Comparison of ENCODE assay signal across 8 cellular contexts in genomic region chr1:150072959-150073358, GRCh38. TPM values are rescaled to one million over a fixed set of nuclear protein-coding genes. Genes with fewer than 3 reads are reported as not detected.
DNase-seq lines count a peak whose midpoint lies in the region; ATAC-seq and TF ChIP-seq lines count a peak whose summit lies in the region.

No MANE protein-coding gene starts in this region.

- peak; percentile 50 to 59 for DNase-seq in AML-193 (lab: John Stamatoyannopoulos, UW)
- peak; percentile 65 for DNase-seq in GM23248
- DNase-seq in heart right ventricle = no peak
- no peak for DNase-seq in HuH-7.5 (ENCODE audit: low spot score)
- no peak for DNase-seq in neuronal stem cell (ENCODE audit: low spot score)

- WGBS in GM23248 (ENCODE audit: low coverage in 1 of 2, low lambda C conversion rate in 2 of 2, missing lambda C conversion rate in 2 of 2), 2 experiments = 62 to 71% methylated on average over 3 of the region's 3 CpGs
- WGBS in heart right ventricle, 2 donors = 58 to 68% methylated on average over 3 of the region's 3 CpGs
- no CpG with 5 or more reads among the region's 3 CpGs for WGBS in neuronal stem cell (ENCODE audit: extremely low coverage in 2 of 2, insufficient read length in 2 of 2, insufficient replicate concordance in 1 of 2), 2 donors

- intact Hi-C loops in heart right ventricle (cut with DNase I) = loop anchor here in 8 of 10 donors (1.0 to 5.0 kb wide), 5 partner anchors 92 to 114 kb away; no protein-coding TSS in a partner anchor

- no peak overlapping the region for H3K4ac ChIP-seq in neuronal stem cell (ENCODE audit: low read length)

- H3K23ac ChIP-seq in neuronal stem cell (ENCODE audit: low read depth, low read length, poor library complexity) = no peak overlapping the region

- H4K20me1 ChIP-seq in GM23248 (ENCODE audit: insufficient read depth) = no peaks in the 10 kb centered on the region

- H2BK120ac ChIP-seq in neuronal stem cell (ENCODE audit: low read depth, low read length) = no peak overlapping the region

- H3K9me3 ChIP-seq in GM23248 (ENCODE audit: low read depth) = no peaks in the 10 kb centered on the region
- H3K9me3 ChIP-seq in heart right ventricle = no peaks in the 10 kb centered on the region
- H3K9me3 ChIP-seq in neuronal stem cell (replicated peaks in 1 of 2; ENCODE audit: control insufficient read depth in 2 of 2, insufficient read depth in 1 of 2, low read depth in 1 of 2, low read length in 2 of 2) = no peaks in the 10 kb centered on the region

- in situ Hi-C loops in GM23248 (cut with MboI) = loop anchor here (5.0 kb wide), 1 partner anchor 99 kb away; no protein-coding TSS in a partner anchor

- no peaks in the 10 kb centered on the region for H3K79me1 ChIP-seq in neuronal stem cell (ENCODE audit: low read depth, low read length)

- no peak overlapping the region for H2BK12ac ChIP-seq in neuronal stem cell (ENCODE audit: low read length)

- H2AFZ ChIP-seq in GM23248 = no peak overlapping the region
- no peak overlapping the region for H2AFZ ChIP-seq in neuronal stem cell (ENCODE audit: low read length)

- H3K36me3 ChIP-seq in GM23248 (ENCODE audit: low read depth) (peaks cover 28% of the 10 kb centered on the region), heart right ventricle (peaks cover 0 to 84% (median 16%) of the 10 kb centered on the region in 9 donors), neuronal stem cell (replicated peaks in 1 of 2; ENCODE audit: control insufficient read depth in 2 of 2, insufficient read depth in 2 of 2, low read length in 2 of 2) (peaks cover 4 to 83% of the 10 kb centered on the region in 2 donors)

- H2BK5ac ChIP-seq in neuronal stem cell (ENCODE audit: low read length) = no peak overlapping the region

- H3K4me2 ChIP-seq in GM23248 (ENCODE audit: unreplicated experiment) = no peak overlapping the region
- no peak overlapping the region for H3K4me2 ChIP-seq in neuronal stem cell (ENCODE audit: insufficient read depth, low read length, poor library complexity, severe bottlenecking)

- H3K4me1 ChIP-seq in GM23248 (ENCODE audit: insufficient read depth) (peaks cover 9% of the 10 kb centered on the region), heart right ventricle (peaks cover 0 to 22% (median 12%) of the 10 kb centered on the region in 9 donors), neuronal stem cell (ENCODE audit: control insufficient read depth in 2 of 2, insufficient read depth in 1 of 2, low read depth in 1 of 2, low read length in 2 of 2) (peaks cover 0 to 5% of the 10 kb centered on the region in 2 donors)

- no peak overlapping the region for H2BK15ac ChIP-seq in neuronal stem cell (ENCODE audit: low read length)

- no peak overlapping the region for H3K14ac ChIP-seq in neuronal stem cell (ENCODE audit: low read length)

- H4K91ac ChIP-seq in neuronal stem cell (ENCODE audit: low read depth, low read length, poor library complexity) = no peak overlapping the region

- peaks cover 11% of the 10 kb centered on the region for H3F3A ChIP-seq in GM23248 (ENCODE audit: insufficient read depth)

- H3K9ac ChIP-seq in GM23248 (no peak overlapping the region), neuronal stem cell (ENCODE audit: low read depth, low read length, poor library complexity) (no peak overlapping the region)

- H3K27ac ChIP-seq in GM23248 (no peak overlapping the region), heart right ventricle (no peak overlapping the region), neuronal stem cell (replicated peaks; ENCODE audit: low read length) (no peak overlapping the region)

- H2AK5ac ChIP-seq in neuronal stem cell (ENCODE audit: low read depth, low read length) = no peak overlapping the region

- H3K9me2 ChIP-seq in GM23248 (ENCODE audit: insufficient read depth) = no peaks in the 10 kb centered on the region

- ATAC-seq in SK-N-SH treated with all-trans-retinoic acid at 6 μM for 48 hours = peak; percentile 82
- peak in 7 of 8 donors; percentile 43 to 68 (median 61) for ATAC-seq in heart right ventricle
- ATAC-seq in HG03025 (IDR thresholded peaks at IDR 0.05; ENCODE audit: low FRiP score, unreplicated experiment) = no peak
- no peak for ATAC-seq in GM21390 (IDR thresholded peaks at IDR 0.05; ENCODE audit: unreplicated experiment)

- peaks cover 27% of the 10 kb centered on the region for H3K79me2 ChIP-seq in GM23248 (ENCODE audit: insufficient read depth)

- TF ChIP-seq CTCF in heart right ventricle (IDR thresholded peaks at IDR 0.05) = peak; percentile 31 to 70 (median 56)

- H3K4me3 ChIP-seq in GM23248 (no peak overlapping the region), heart right ventricle (no peak overlapping the region), neuronal stem cell (ENCODE audit: low read length in 2 of 2) (no peak overlapping the region)

- H4K8ac ChIP-seq in neuronal stem cell (ENCODE audit: low read depth, low read length) = no peak overlapping the region

- no peak overlapping the region for H3K18ac ChIP-seq in neuronal stem cell (ENCODE audit: low read length)

- H3K27me3 ChIP-seq in GM23248 (replicated peaks; ENCODE audit: insufficient read depth) = no peaks in the 10 kb centered on the region
- H3K27me3 ChIP-seq in heart right ventricle = no peaks in the 10 kb centered on the region
- no peaks in the 10 kb centered on the region for H3K27me3 ChIP-seq in neuronal stem cell (ENCODE audit: control insufficient read depth in 3 of 3, insufficient read depth in 3 of 3, low read depth in 1 of 3, low read length in 3 of 3)

TF ChIP-seq in SK-N-SH treated with all-trans-retinoic acid at 6 μM for 48 hours, 23 proteins besides CTCF, POLR2A, EP300 and RAD21:
- no peak for TF ChIP-seq ZNF8 (CRISPR knock-in tag; IDR thresholded peaks at IDR 0.05)
- TF ChIP-seq GLIS3 (CRISPR knock-in tag; IDR thresholded peaks at IDR 0.05) = no peak
- no peak for TF ChIP-seq ZNF70 (CRISPR knock-in tag; IDR thresholded peaks at IDR 0.05)
- no peak for TF ChIP-seq PPARA (CRISPR knock-in tag; IDR thresholded peaks at IDR 0.05; ENCODE audit: borderline replicate concordance)
- no peak for TF ChIP-seq ZC3H10 (CRISPR knock-in tag; IDR thresholded peaks at IDR 0.05)
- TF ChIP-seq, protein P1, sequence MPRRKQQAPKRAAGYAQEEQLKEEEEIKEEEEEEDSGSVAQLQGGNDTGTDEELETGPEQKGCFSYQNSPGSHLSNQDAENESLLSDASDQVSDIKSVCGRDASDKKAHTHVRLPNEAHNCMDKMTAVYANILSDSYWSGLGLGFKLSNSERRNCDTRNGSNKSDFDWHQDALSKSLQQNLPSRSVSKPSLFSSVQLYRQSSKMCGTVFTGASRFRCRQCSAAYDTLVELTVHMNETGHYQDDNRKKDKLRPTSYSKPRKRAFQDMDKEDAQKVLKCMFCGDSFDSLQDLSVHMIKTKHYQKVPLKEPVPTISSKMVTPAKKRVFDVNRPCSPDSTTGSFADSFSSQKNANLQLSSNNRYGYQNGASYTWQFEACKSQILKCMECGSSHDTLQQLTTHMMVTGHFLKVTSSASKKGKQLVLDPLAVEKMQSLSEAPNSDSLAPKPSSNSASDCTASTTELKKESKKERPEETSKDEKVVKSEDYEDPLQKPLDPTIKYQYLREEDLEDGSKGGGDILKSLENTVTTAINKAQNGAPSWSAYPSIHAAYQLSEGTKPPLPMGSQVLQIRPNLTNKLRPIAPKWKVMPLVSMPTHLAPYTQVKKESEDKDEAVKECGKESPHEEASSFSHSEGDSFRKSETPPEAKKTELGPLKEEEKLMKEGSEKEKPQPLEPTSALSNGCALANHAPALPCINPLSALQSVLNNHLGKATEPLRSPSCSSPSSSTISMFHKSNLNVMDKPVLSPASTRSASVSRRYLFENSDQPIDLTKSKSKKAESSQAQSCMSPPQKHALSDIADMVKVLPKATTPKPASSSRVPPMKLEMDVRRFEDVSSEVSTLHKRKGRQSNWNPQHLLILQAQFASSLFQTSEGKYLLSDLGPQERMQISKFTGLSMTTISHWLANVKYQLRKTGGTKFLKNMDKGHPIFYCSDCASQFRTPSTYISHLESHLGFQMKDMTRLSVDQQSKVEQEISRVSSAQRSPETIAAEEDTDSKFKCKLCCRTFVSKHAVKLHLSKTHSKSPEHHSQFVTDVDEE (CRISPR knock-in tag; IDR thresholded peaks at IDR 0.05) = no peak
- no peak for TF ChIP-seq ZFP3 (CRISPR knock-in tag; IDR thresholded peaks at IDR 0.05)
- no peak for TF ChIP-seq BACH2 (CRISPR knock-in tag; IDR thresholded peaks at IDR 0.05; ENCODE audit: borderline replicate concordance)
- TF ChIP-seq SNAI2 (CRISPR knock-in tag; IDR thresholded peaks at IDR 0.05) = no peak
- TF ChIP-seq CREB5 (CRISPR knock-in tag; IDR thresholded peaks at IDR 0.05; ENCODE audit: low read depth) = no peak
- no peak for TF ChIP-seq ZFP30 (CRISPR knock-in tag; IDR thresholded peaks at IDR 0.05)
- TF ChIP-seq ARNTL (CRISPR knock-in tag; IDR thresholded peaks at IDR 0.05; ENCODE audit: borderline replicate concordance, low read depth) = no peak
- no peak for TF ChIP-seq CSDC2 (CRISPR knock-in tag; IDR thresholded peaks at IDR 0.05)
- no peak for TF ChIP-seq OSR1 (CRISPR knock-in tag; IDR thresholded peaks at IDR 0.05)
- TF ChIP-seq TCF4 (CRISPR knock-in tag; IDR thresholded peaks at IDR 0.05; ENCODE audit: borderline replicate concordance) = no peak
- no peak for TF ChIP-seq TOX (CRISPR knock-in tag; IDR thresholded peaks at IDR 0.05; ENCODE audit: borderline replicate concordance)
- TF ChIP-seq ESRRG (CRISPR knock-in tag; IDR thresholded peaks at IDR 0.05) = no peak
- no peak for TF ChIP-seq ZNF565 (CRISPR knock-in tag; conservative IDR thresholded peaks at IDR 0.05; ENCODE audit: low read depth)
TF ChIP-seq in SK-N-SH treated with all-trans-retinoic acid at 6 μM for 48 hours: peak in this region for 0.

RNA-seq across cellular contexts. Expression of gene VPS45, which starts 5.4 kb away (rescaled TPM):
- 42.0 and 49.2 TPM in 2 replicates for total RNA-seq in GM23248 (2014; rRNA removed; shearing (Covaris generic))
- polyA plus RNA-seq in GM23248 (2016; fragmentation: Nextera tagmentation; extraction: Ambion mirVana) (38.9 and 41.7 TPM in 2 replicates), heart right ventricle (10 to 100 TPM; 26.6 to 31.0 TPM)
- total RNA-seq in heart right ventricle = 10 to 100 TPM; 41.5 to 73.6 (median 51.9) TPM
- polyA plus RNA-seq in neuronal stem cell (2013, experiment 1 of 2) = 25.2 TPM
- polyA plus RNA-seq in neuronal stem cell (2013, experiment 2 of 2) = 24.5 TPM

Comparison
In these comparisons a context has a peak if more than half of its experiments do, and no peak if none do; other contexts are left out.
1. DNase-seq: peak in AML-193 (2 of 2) and GM23248 (single experiment); none in heart right ventricle (0 of 2), HuH-7.5 (single experiment) and neuronal stem cell (single experiment).
2. ATAC-seq: peak in SK-N-SH treated with all-trans-retinoic acid at 6 μM for 48 hours (single experiment) and heart right ventricle (7 of 8); none in HG03025 (single experiment) and GM21390 (single experiment).